ENCODE assay signal across 39 cellular contexts in genomic region chr15:26106556-26106955, GRCh38.
"Had no signal": no experiment of that assay in that cellular context is flagged by ENCODE, and none has a peak within 500 bp of the region (broad histone marks: within the 10 kb centered on the region; RNA-seq: fewer than 3 reads in every experiment).

No MANE protein-coding gene starts in this region.

- DNase-seq: activated B cell treated with CpG ODN at 0.5 μM for 24 hours; activated CD4-positive, alpha-beta memory T cell treated with anti-CD3 and anti-CD28 coated beads for 36 hours; activated CD4-positive, alpha-beta T cell treated with anti-CD3 and anti-CD28 coated beads for 4 hours; activated CD4-positive, alpha-beta T cell treated with anti-CD3 and anti-CD28 coated beads, Interleukin-2, amount 10 ng/mL, durations not matched to agents 24 days and 14 days; activated CD4-positive, alpha-beta T cell treated with anti-CD3 and anti-CD28 coated beads, Interleukin-2, amount 50 U/mL, for 1 hour; activated CD4-positive, alpha-beta T cell treated with anti-CD3 and anti-CD28 coated beads, Interleukin-2, amount 50 U/mL, for 4 hours; activated CD4-positive, CD25-positive, alpha-beta regulatory T cell treated with anti-CD3 and anti-CD28 coated beads, Interleukin-2, amount 50 U/mL, for 72 hours; activated CD8-positive, alpha-beta memory T cell treated with anti-CD3 and anti-CD28 coated beads, Interleukin-2, amount 50 U/mL, for 4 hours; activated CD8-positive, alpha-beta T cell treated with anti-CD3 and anti-CD28 coated beads for 36 hours; activated effector memory CD4-positive, alpha-beta T cell treated with anti-CD3 and anti-CD28 coated beads, Interleukin-2, amount 50 U/mL, for 16 hours; activated gamma-delta T cell treated with Interleukin-2 at 50 U/mL for 16 hours; activated naive CD4-positive, alpha-beta T cell; activated naive CD4-positive, alpha-beta T cell treated with anti-CD3 and anti-CD28 coated beads for 36 hours; activated naive CD4-positive, alpha-beta T cell treated with anti-CD3 and anti-CD28 coated beads, Interleukin-2, amount 50 U/mL, for 16 hours; activated naive CD8-positive, alpha-beta T cell treated with anti-CD3 and anti-CD28 coated beads, Interleukin-2, amount 10 ng/mL, durations not matched to agents 7 days and 5 days; activated naive CD8-positive, alpha-beta T cell treated with anti-CD3 and anti-CD28 coated beads, Interleukin-2, amount 50 U/mL, for 24 hours; activated T-cell treated with anti-CD3 and anti-CD28 coated beads for 4 hours; activated T-cell treated with anti-CD3 and anti-CD28 coated beads, Interleukin-2, amount 50 U/mL, for 1 hour; activated T-cell treated with anti-CD3 and anti-CD28 coated beads, Interleukin-2, amount 50 U/mL, for 4 hours; activated T-cell treated with anti-CD3 and anti-CD28 coated beads, Interleukin-2, amount 50 U/mL, for 72 hours; adrenal gland; amniotic stem cell; aorta; body of pancreas; brain microvascular endothelial cell; central memory CD4-positive, alpha-beta T cell; cerebellar nuclear complex; T-helper 1 cell; T-helper 2 cell; T-helper 9 cell had no signal

- H3K27me3 ChIP-seq: adrenal gland, body of pancreas, brain microvascular endothelial cell, breast epithelium had no signal

- H3K4me1 ChIP-seq: adrenal gland, body of pancreas, breast epithelium had no signal

- H3K9me3 Mint-ChIP-seq: activated CD4-positive, alpha-beta T cell treated with anti-CD3 and anti-CD28 coated beads, Interleukin-2, amount 10 ng/mL, durations not matched to agents 24 days and 14 days; activated naive CD8-positive, alpha-beta T cell treated with anti-CD3 and anti-CD28 coated beads, Interleukin-2, amount 10 ng/mL, durations not matched to agents 7 days and 5 days; activated T-cell treated with anti-CD3 and anti-CD28 coated beads, Interleukin-2, amount 50 U/mL, for 72 hours; activated T-helper 1 cell treated with anti-CD3 and anti-CD28 coated beads, Interleukin-12 subunit alpha, Interleukin-12 subunit beta, Interleukin-2, Interleukin-4 antibody, amounts not matched to agents 30 ng/mL and 10 ng/mL and 1 ng/mL, durations not matched to agents 14 hours and 24 hours and 36 hours; activated T-helper 17 cell treated with anti-CD3 and anti-CD28 coated beads, Interleukin-2, amount 50 U/mL, for 72 hours; T-helper 1 cell treated with Interleukin-12 subunit alpha and Interleukin-12 subunit beta and Interleukin-4 antibody, amounts not matched to agents 30 μg/mL and 1 μg/mL, for 36 hours; T-helper 2 cell treated with Interferon-gamma antibody and Interleukin-4, amounts not matched to agents 5 μg/mL and 100 μg/mL, for 36 hours had no signal

- H3K27ac ChIP-seq: adrenal gland, body of pancreas, brain microvascular endothelial cell, breast epithelium, VCaP had no signal

- H3K27ac Mint-ChIP-seq: activated B cell treated with CpG ODN at 0.5 μM for 24 hours; activated CD4-positive, alpha-beta memory T cell treated with anti-CD3 and anti-CD28 coated beads for 36 hours; activated CD4-positive, alpha-beta T cell treated with anti-CD3 and anti-CD28 coated beads, Interleukin-2, amount 10 ng/mL, durations not matched to agents 24 days and 14 days; activated CD8-positive, alpha-beta T cell treated with anti-CD3 and anti-CD28 coated beads for 36 hours; activated naive CD4-positive, alpha-beta T cell treated with anti-CD3 and anti-CD28 coated beads for 36 hours; activated naive CD8-positive, alpha-beta T cell; activated naive CD8-positive, alpha-beta T cell treated with anti-CD3 and anti-CD28 coated beads, Interleukin-2, amount 10 ng/mL, durations not matched to agents 7 days and 5 days; activated naive CD8-positive, alpha-beta T cell treated with anti-CD3 and anti-CD28 coated beads, Interleukin-2, amount 50 U/mL, for 24 hours; activated T-cell treated with anti-CD3 and anti-CD28 coated beads, Interleukin-2, amount 50 U/mL, for 72 hours; activated T-helper 1 cell treated with anti-CD3 and anti-CD28 coated beads, Interleukin-12 subunit alpha, Interleukin-12 subunit beta, Interleukin-2, Interleukin-4 antibody, amounts not matched to agents 30 ng/mL and 10 ng/mL and 1 ng/mL, durations not matched to agents 14 hours and 24 hours and 36 hours; activated T-helper 17 cell treated with anti-CD3 and anti-CD28 coated beads, Interleukin-2, amount 50 U/mL, for 72 hours; T-helper 1 cell treated with Interleukin-12 subunit alpha and Interleukin-12 subunit beta and Interleukin-4 antibody, amounts not matched to agents 30 μg/mL and 1 μg/mL, for 36 hours; T-helper 2 cell treated with Interferon-gamma antibody and Interleukin-4, amounts not matched to agents 5 μg/mL and 100 μg/mL, for 36 hours had no signal

- H3K9me3 ChIP-seq: adrenal gland, body of pancreas had no signal

- H3K36me3 Mint-ChIP-seq: activated CD4-positive, alpha-beta memory T cell treated with anti-CD3 and anti-CD28 coated beads for 36 hours; activated naive CD8-positive, alpha-beta T cell; activated naive CD8-positive, alpha-beta T cell treated with anti-CD3 and anti-CD28 coated beads, Interleukin-2, amount 10 ng/mL, durations not matched to agents 7 days and 5 days had no signal

- H3K36me3 ChIP-seq: adrenal gland, brain microvascular endothelial cell, breast epithelium had no signal

- H3K4me3 ChIP-seq: adrenal gland, body of pancreas, breast epithelium had no signal

- FAIRE-seq: astrocyte, TTC549 had no signal

- ATAC-seq: activated CD8-positive, alpha-beta T cell treated with anti-CD3 and anti-CD28 coated beads for 36 hours; activated naive CD8-positive, alpha-beta T cell treated with anti-CD3 and anti-CD28 coated beads, Interleukin-2, amount 50 U/mL, for 24 hours; activated T-cell treated with anti-CD3 and anti-CD28 coated beads, Interleukin-2, amount 50 U/mL, for 4 hours; activated T-cell treated with anti-CD3 and anti-CD28 coated beads, Interleukin-2, amount 50 U/mL, for 72 hours; activated T-helper 17 cell treated with anti-CD3 and anti-CD28 coated beads, Interleukin-2, amount 50 U/mL, for 72 hours; body of pancreas had no signal
